In the genomic region with DNA sequence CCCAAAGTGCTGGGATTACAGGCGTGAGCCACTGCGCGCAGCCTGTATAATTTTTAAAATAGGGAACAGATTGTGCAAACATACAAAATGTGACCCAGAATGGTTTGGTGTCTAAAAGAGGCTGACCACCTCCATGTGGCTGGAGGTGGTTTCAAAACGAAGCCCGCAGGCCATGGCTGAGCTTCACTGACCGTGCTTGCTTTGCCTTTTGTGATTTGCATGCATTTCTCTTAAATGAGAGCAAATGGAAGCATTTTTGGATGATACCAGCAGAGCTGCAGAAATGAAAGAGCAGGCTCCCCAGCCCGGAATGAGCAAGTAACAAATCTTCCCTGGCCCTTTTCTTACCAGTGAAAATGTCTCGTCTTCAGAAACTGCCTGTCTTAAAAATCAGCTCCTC, we compare ENCODE assay signal across 25 cellular contexts.
A peak's percentile ranks its signal among the peaks of the same experiment; 100 is the strongest.
DNase-seq lines count a peak whose midpoint lies in the region; ATAC-seq and TF ChIP-seq lines count a peak whose summit lies in the region.
"Had no signal": no experiment of that assay in that cellular context is flagged by ENCODE, and none has a peak within 500 bp of the region (broad histone marks: within the 10 kb centered on the region; RNA-seq: fewer than 3 reads in every experiment).

No MANE protein-coding gene starts in this region.

- H3K79me2 ChIP-seq in DND-41 (ENCODE audit: insufficient read depth, low read length): peaks cover 3% of the 10 kb centered on the region; the same call in 1 of the 2 replicates
- H3K79me2 ChIP-seq in Loucy (ENCODE audit: insufficient read depth, low read length): no peaks in the 10 kb centered on the region

- H3K9me3 ChIP-seq in DND-41 (ENCODE audit: insufficient read depth, low read length, severe bottlenecking) (peaks cover 6% of the 10 kb centered on the region), Loucy (ENCODE audit: insufficient read depth, low read depth, low read length) (no peaks in the 10 kb centered on the region; the same call in 1 of the 2 replicates), mesenchymal stem cell (ENCODE audit: control insufficient read depth, low read length) (no peaks in the 10 kb centered on the region)
- H3K9me3 ChIP-seq: adrenal gland, breast epithelium, MG63 had no signal

- H2AFZ ChIP-seq in DND-41 (ENCODE audit: low read depth, low read length) (peak overlapping the region; percentile 38; the same call in 1 of the 2 replicates), Loucy (ENCODE audit: low read length) (no peak overlapping the region), mesenchymal stem cell (ENCODE audit: low read depth, low read length) (no peak overlapping the region)

- peak overlapping the region; percentile 64 for H3K9ac ChIP-seq in DND-41 (ENCODE audit: low read depth, low read length)
- peak overlapping the region; percentile 34 for H3K9ac ChIP-seq in Loucy (ENCODE audit: low read depth, low read length, poor library complexity, severe bottlenecking)
- peak overlapping the region; percentile 46 for H3K9ac ChIP-seq in mesenchymal stem cell (ENCODE audit: low read length)

- no peak overlapping the region for H3K4me3 Mint-ChIP-seq in activated T-cell treated with anti-CD3 and anti-CD28 coated beads, Interleukin-2, amount 50 U/mL, for 24 hours
- no peak overlapping the region for H3K4me3 Mint-ChIP-seq in stimulated activated naive B cell treated with anti-CD40 and anti-IgM and Interleukin-4, amounts not matched to agents 10 μg/mL and 1 μg/mL and 100 μg/mL, for 72 hours

- peaks cover 94% of the 10 kb centered on the region for H3K4me1 ChIP-seq in DND-41 (ENCODE audit: insufficient read depth, low read length)
- H3K4me1 ChIP-seq in Loucy (ENCODE audit: insufficient read depth, low read length, poor library complexity, severe bottlenecking): peaks cover 32% of the 10 kb centered on the region
- no peaks in the 10 kb centered on the region for H3K4me1 ChIP-seq in mesenchymal stem cell (ENCODE audit: control insufficient read depth, insufficient read depth, low read depth, low read length)
- H3K4me1 ChIP-seq: adrenal gland, breast epithelium, tibial nerve had no signal

- peaks cover 36% of the 10 kb centered on the region for H3K79me1 ChIP-seq in mesenchymal stem cell (replicated peaks; ENCODE audit: low read length, poor library complexity, severe bottlenecking)

- H3K4me3 ChIP-seq in DND-41 (ENCODE audit: low read depth in 1 of 2, low read length in 2 of 2): no peak overlapping the region; a peak in 1 of 4 replicates
- H3K4me3 ChIP-seq in Loucy (ENCODE audit: low read length, poor library complexity, severe bottlenecking): no peak overlapping the region
- no peak overlapping the region for H3K4me3 ChIP-seq in mesenchymal stem cell (ENCODE audit: insufficient read depth in 1 of 2, low read depth in 1 of 2, low read length in 2 of 2)
- H3K4me3 ChIP-seq: adrenal gland, breast epithelium, MG63, tibial nerve had no signal

- peaks cover 5% of the 10 kb centered on the region for H3K36me3 Mint-ChIP-seq in activated T-cell treated with anti-CD3 and anti-CD28 coated beads, Interleukin-2, amount 50 U/mL, for 24 hours (ENCODE audit: low read depth)
- H3K36me3 Mint-ChIP-seq in stimulated activated naive B cell treated with anti-CD40 and anti-IgM and Interleukin-4, amounts not matched to agents 10 μg/mL and 1 μg/mL and 100 μg/mL, for 72 hours: peaks cover 19 to 26% of the 10 kb centered on the region in 2 donors

- DNase-seq in DND-41 (peak; percentile 34), mesenchymal stem cell (no peak), D341Med (ENCODE audit: low spot score) (no peak)
- no peak for DNase-seq in activated T-cell treated with anti-CD3 and anti-CD28 coated beads, Interleukin-2, amount 50 U/mL, for 24 hours
- DNase-seq in activated CD4-positive, alpha-beta T cell treated with anti-CD3 and anti-CD28 coated beads for 1 hour: no peak
- DNase-seq in stimulated activated naive B cell treated with anti-CD40 and anti-IgM and Interleukin-4, amounts not matched to agents 10 μg/mL and 1 μg/mL and 100 μg/mL, for 72 hours: no peak
- DNase-seq: activated CD4-positive, alpha-beta T cell treated with anti-CD3 and anti-CD28 coated beads, Interleukin-2, amount 10 ng/mL, durations not matched to agents 24 days and 14 days; activated CD8-positive, alpha-beta memory T cell treated with anti-CD3 and anti-CD28 coated beads, Interleukin-2, amount 50 U/mL, for 48 hours; activated gamma-delta T cell; adrenal gland; cortex of kidney; EL; HCEC 1CT; left colon; MG63; NCI-H1436; NCI-H524 treated with DMSO at 0.1 percent for 48 hours; Right ventricle myocardium superior; stimulated activated CD4-positive, alpha-beta T cell treated with anti-CD3 and anti-CD28 coated beads, Interleukin-1b, Interleukin-23, amount 100 ng/mL, for 48 hours; SW 1271 had no signal

- no peaks in the 10 kb centered on the region for H4K20me1 ChIP-seq in DND-41 (ENCODE audit: insufficient read depth, low read length)
- no peaks in the 10 kb centered on the region for H4K20me1 ChIP-seq in Loucy (ENCODE audit: insufficient read depth, low read length, poor library complexity, severe bottlenecking)

- no peak overlapping the region for H3K23ac ChIP-seq in mesenchymal stem cell (ENCODE audit: low read length in 2 of 2)

- H3F3A ChIP-seq in Loucy (ENCODE audit: low read depth): no peaks in the 10 kb centered on the region

- ATAC-seq in DND-41 (ENCODE audit: insufficient read depth, low read depth) (no peak), GM19023 (IDR thresholded peaks at IDR 0.05; ENCODE audit: unreplicated experiment) (peak; percentile 49)
- ATAC-seq in stimulated activated naive B cell treated with anti-CD40 and anti-IgM and Interleukin-4, amounts not matched to agents 10 μg/mL and 1 μg/mL and 100 μg/mL, for 72 hours (replicated peaks): no peak
- ATAC-seq: left colon had no signal

- no peak overlapping the region for H2BK5ac ChIP-seq in mesenchymal stem cell (ENCODE audit: low read depth, low read length, poor library complexity, severe bottlenecking)

- H3K27ac Mint-ChIP-seq in activated T-cell treated with anti-CD3 and anti-CD28 coated beads, Interleukin-2, amount 50 U/mL, for 24 hours: no peak overlapping the region
- no peak overlapping the region for H3K27ac Mint-ChIP-seq in stimulated activated naive B cell treated with anti-CD40 and anti-IgM and Interleukin-4, amounts not matched to agents 10 μg/mL and 1 μg/mL and 100 μg/mL, for 72 hours

- no peak overlapping the region for H4K91ac ChIP-seq in mesenchymal stem cell (ENCODE audit: low read length)

- H3K9me2 ChIP-seq in Loucy (replicated peaks; ENCODE audit: low read depth, low read length): no peaks in the 10 kb centered on the region

- no peak overlapping the region for H2BK15ac ChIP-seq in mesenchymal stem cell (ENCODE audit: low read depth, poor library complexity, severe bottlenecking)

- H3K9me3 Mint-ChIP-seq in activated T-cell treated with anti-CD3 and anti-CD28 coated beads, Interleukin-2, amount 50 U/mL, for 24 hours: peaks cover 4% of the 10 kb centered on the region
- H3K9me3 Mint-ChIP-seq in stimulated activated naive B cell treated with anti-CD40 and anti-IgM and Interleukin-4, amounts not matched to agents 10 μg/mL and 1 μg/mL and 100 μg/mL, for 72 hours: peaks cover 2 to 3% of the 10 kb centered on the region in 2 donors

- H3K14ac ChIP-seq in mesenchymal stem cell (ENCODE audit: low read length in 2 of 2): no peak overlapping the region

- no peak overlapping the region for H2BK120ac ChIP-seq in mesenchymal stem cell (ENCODE audit: low read depth, low read length)

- H3K4ac ChIP-seq in mesenchymal stem cell (ENCODE audit: low read depth in 1 of 2, low read length in 2 of 2): no peak overlapping the region

- H2BK12ac ChIP-seq in mesenchymal stem cell (ENCODE audit: low read length in 2 of 2): no peak overlapping the region

- WGBS in mesenchymal stem cell: 90% methylated on average over 6 of the region's 8 CpGs

- peak overlapping the region; percentile 98 for H3K27ac ChIP-seq in DND-41 (ENCODE audit: low read length)
- no peak overlapping the region for H3K27ac ChIP-seq in mesenchymal stem cell (ENCODE audit: low read length, poor library complexity, severe bottlenecking)
- H3K27ac ChIP-seq: breast epithelium, HL-60, tibial nerve had no signal

- H3K27me3 Mint-ChIP-seq in activated T-cell treated with anti-CD3 and anti-CD28 coated beads, Interleukin-2, amount 50 U/mL, for 24 hours: no peaks in the 10 kb centered on the region
- no peaks in the 10 kb centered on the region for H3K27me3 Mint-ChIP-seq in stimulated activated naive B cell treated with anti-CD40 and anti-IgM and Interleukin-4, amounts not matched to agents 10 μg/mL and 1 μg/mL and 100 μg/mL, for 72 hours
- H3K27me3 Mint-ChIP-seq: activated CD4-positive, alpha-beta T cell treated with anti-CD3 and anti-CD28 coated beads, Interleukin-2, amount 10 ng/mL, durations not matched to agents 24 days and 14 days had no signal

- H2AK5ac ChIP-seq in mesenchymal stem cell (ENCODE audit: low read length, severe bottlenecking): no peak overlapping the region

- no peak overlapping the region for H3K18ac ChIP-seq in mesenchymal stem cell (ENCODE audit: low read depth in 1 of 2, low read length in 2 of 2)

- TF ChIP-seq CTCF in DND-41 (IDR thresholded peaks at IDR 0.05; ENCODE audit: borderline replicate concordance, extremely low read depth, low read length, poor library complexity, severe bottlenecking): no peak
- no peak for TF ChIP-seq CTCF in Loucy (conservative IDR thresholded peaks at IDR 0.05; ENCODE audit: low read length)

- H3K36me3 ChIP-seq in DND-41 (ENCODE audit: insufficient read depth, low read length) (peaks cover 4% of the 10 kb centered on the region; the same call in 1 of the 2 replicates), Loucy (ENCODE audit: insufficient read depth, low read length) (no peaks in the 10 kb centered on the region), mesenchymal stem cell (ENCODE audit: control insufficient read depth in 1 of 2, insufficient read depth in 2 of 2, low read depth in 1 of 2, low read length in 2 of 2) (peaks cover 0 to 2% of the 10 kb centered on the region in 2 experiments)
- H3K36me3 ChIP-seq: adrenal gland, breast epithelium, MG63, tibial nerve had no signal

- no peak overlapping the region for H4K8ac ChIP-seq in mesenchymal stem cell (ENCODE audit: low read length)

- H3K4me1 Mint-ChIP-seq in activated T-cell treated with anti-CD3 and anti-CD28 coated beads, Interleukin-2, amount 50 U/mL, for 24 hours (ENCODE audit: low read depth): peaks cover 72% of the 10 kb centered on the region
- H3K4me1 Mint-ChIP-seq in stimulated activated naive B cell treated with anti-CD40 and anti-IgM and Interleukin-4, amounts not matched to agents 10 μg/mL and 1 μg/mL and 100 μg/mL, for 72 hours: peaks cover 30 to 46% of the 10 kb centered on the region in 2 donors

- H3K27me3 ChIP-seq in DND-41 (ENCODE audit: insufficient read depth, low read length, poor library complexity) (no peaks in the 10 kb centered on the region), Loucy (ENCODE audit: insufficient read depth, low read length, poor library complexity, severe bottlenecking) (no peaks in the 10 kb centered on the region), mesenchymal stem cell (ENCODE audit: control insufficient read depth in 1 of 2, insufficient read depth in 1 of 2, low read length in 2 of 2) (no peaks in the 10 kb centered on the region)
- H3K27me3 ChIP-seq: adrenal gland, breast epithelium, MG63, tibial nerve had no signal

- H3K4me2 ChIP-seq in DND-41 (ENCODE audit: insufficient read depth, low read length) (peak overlapping the region; percentile 66), Loucy (ENCODE audit: low read depth, low read length, poor library complexity, severe bottlenecking) (peak overlapping the region; percentile 72), mesenchymal stem cell (ENCODE audit: low read length, poor library complexity, severe bottlenecking) (no peak overlapping the region)
